Comparison of ENCODE assay signal across 9 cellular contexts in the genomic region with DNA sequence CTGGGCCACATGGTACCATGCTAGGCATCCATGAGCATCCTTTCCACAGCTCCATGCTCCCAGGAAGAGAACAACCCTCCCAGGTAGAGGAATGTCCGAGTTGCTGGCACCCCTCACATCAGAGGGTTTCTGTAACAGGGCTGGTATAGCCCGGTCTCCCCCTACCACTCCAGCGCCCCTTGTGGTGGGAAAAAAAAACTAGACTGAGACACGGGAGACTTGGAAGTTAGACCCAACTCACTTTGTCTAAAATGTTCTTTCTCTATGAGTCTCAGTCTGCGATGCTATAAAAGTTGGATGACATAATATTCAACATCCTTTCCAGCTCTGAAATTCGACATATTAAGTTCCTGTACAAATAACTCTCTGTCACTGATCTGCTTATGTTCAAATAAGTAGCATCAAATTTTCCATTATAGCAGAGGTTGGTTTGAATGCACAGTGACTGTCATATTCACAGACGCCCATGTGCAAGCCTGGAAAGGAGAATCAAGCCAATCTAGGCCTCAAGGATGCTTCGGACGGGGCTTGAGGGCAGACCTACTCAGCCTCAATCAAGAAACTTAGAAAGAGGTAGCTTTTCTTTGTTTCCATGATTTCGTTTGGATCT. TPM values are rescaled to one million over a fixed set of nuclear protein-coding genes. Genes with fewer than 3 reads are reported as not detected.
A peak's percentile ranks its signal among the peaks of the same experiment; 100 is the strongest.
DNase-seq lines count a peak whose midpoint lies in the region; ATAC-seq and TF ChIP-seq lines count a peak whose summit lies in the region.
"Had no signal": no experiment of that assay in that cellular context is flagged by ENCODE, and none has a peak within 500 bp of the region (broad histone marks: within the 10 kb centered on the region; RNA-seq: fewer than 3 reads in every experiment).

No MANE protein-coding gene starts in this region.

- no peak for TF ChIP-seq EP300 in transverse colon (IDR thresholded peaks at IDR 0.05; ENCODE audit: low read depth)

- peak in 3 of 5 experiments; percentile 13 to 40 (median 33) for TF ChIP-seq CTCF in transverse colon (IDR thresholded peaks at IDR 0.05)
- peak in 2 of 5 experiments; percentile 15 to 32 for TF ChIP-seq CTCF in gastrocnemius medialis (IDR thresholded peaks at IDR 0.05 in 4 of 5, conservative IDR thresholded peaks at IDR 0.05 in 1 of 5)

- peak; percentile 7 for DNase-seq in CD1c-positive myeloid dendritic cell (ENCODE audit: extremely low spot score)
- peak; percentile 23 for DNase-seq in GM19238 (ENCODE audit: insufficient read length, low spot score)
- peak; percentile 22 for DNase-seq in T follicular helper cell (ENCODE audit: low read depth)
- peak; percentile 64 for DNase-seq in globus pallidus (ENCODE audit: low spot score)
- DNase-seq in transverse colon, result no peak
- no peak for DNase-seq in NCI-H187 treated with DMSO at 0.1 percent for 48 hours (lab: John Stamatoyannopoulos, UW)
- no peak for DNase-seq in cortex of kidney (lab: John Stamatoyannopoulos, UW)
- DNase-seq in gastrocnemius medialis, result no peak

- no peak overlapping the region for H3K4me3 ChIP-seq in transverse colon
- H3K4me3 ChIP-seq in gastrocnemius medialis, result no peak overlapping the region

- TF ChIP-seq POLR2A in transverse colon (IDR thresholded peaks at IDR 0.05) (no peak), gastrocnemius medialis (IDR thresholded peaks at IDR 0.05) (no peak)

- peaks cover 4 to 23% (median 13%) of the 10 kb centered on the region in 4 donors for H3K4me1 ChIP-seq in transverse colon
- H3K4me1 ChIP-seq in gastrocnemius medialis, result peaks cover 10% of the 10 kb centered on the region in 2 donors

- ATAC-seq in gastrocnemius medialis, result no peak

- peak overlapping the region in 1 of 4 donors; percentile 20 for H3K27ac ChIP-seq in transverse colon
- H3K27ac ChIP-seq in gastrocnemius medialis, result peak overlapping the region in 2 of 4 donors; percentile 0 to 18

- in situ Hi-C loops in transverse colon (cut with MboI; ENCODE audit: low pct_ligation_motif_present in 1 of 4, low pct_unique_long_range_greater_than_20kb in 1 of 4, low sequenced_read_pairs in 3 of 4), result no loop called here
- in situ Hi-C loops in gastrocnemius medialis (cut with MboI; ENCODE audit: low sequenced_read_pairs in 4 of 4), result no loop called here

- H3K36me3 ChIP-seq in transverse colon, result no peaks in the 10 kb centered on the region
- no peaks in the 10 kb centered on the region for H3K36me3 ChIP-seq in gastrocnemius medialis

- H3K27me3 ChIP-seq in transverse colon (no peaks in the 10 kb centered on the region), gastrocnemius medialis (peaks cover 0 to 6% (median 0%) of the 10 kb centered on the region in 3 donors)

- intact Hi-C loops in transverse colon (cut with DNase I; ENCODE audit: low total_unique reads), result no loop called here
- intact Hi-C loops in gastrocnemius medialis (cut with DNase I; ENCODE audit: low total_unique reads), result no loop called here

- WGBS in transverse colon (ENCODE audit: low coverage in 1 of 2), 2 donors, result 58 to 64% methylated on average over 5 to 10 of the region's 10 CpGs

- H3K9me3 ChIP-seq in transverse colon, result no peaks in the 10 kb centered on the region
- H3K9me3 ChIP-seq in gastrocnemius medialis, result no peaks in the 10 kb centered on the region

RNA-seq across cellular contexts. Expression of a gene that starts 25.7 kb away (rescaled TPM):
- total RNA-seq in transverse colon, result 10 to 100 TPM; 36.0 to 85.4 (median 53.7) TPM
- total RNA-seq in gastrocnemius medialis, result 10 to 100 TPM in 1 of 4 donors, 1 to 10 TPM in 3; 3.2 to 11.9 (median 7.2) TPM
- total RNA-seq: M059J had no signal

RNA-seq across cellular contexts. Expression of a gene that starts 54.5 kb away (rescaled TPM):
- total RNA-seq in transverse colon (100 to 1,000 TPM in 1 of 4 donors, 10 to 100 TPM in 3; 14.6 to 120 (median 38.7) TPM), gastrocnemius medialis (10 to 100 TPM; 19.6 to 36.8 (median 27.3) TPM)
- total RNA-seq: M059J had no signal

Comparison
In these comparisons a context has a peak if more than half of its experiments do, and no peak if none do; other contexts are left out.
1. DNase-seq: peak in CD1c-positive myeloid dendritic cell (single experiment), GM19238 (single experiment), T follicular helper cell (single experiment) and globus pallidus (single experiment); none in transverse colon (single experiment), NCI-H187 treated with DMSO at 0.1 percent for 48 hours (single experiment), cortex of kidney (single experiment) and gastrocnemius medialis (0 of 2).